Comparison of ENCODE assay signal across 26 cellular contexts in genomic region chr22:20559174-20559760, GRCh38. TPM values are rescaled to one million over a fixed set of nuclear protein-coding genes. Genes with fewer than 3 reads are reported as not detected.
DNase-seq lines count a peak whose midpoint lies in the region; ATAC-seq, FAIRE-seq and TF ChIP-seq lines count a peak whose summit lies in the region.
"Had no signal": no experiment of that assay in that cellular context is flagged by ENCODE, and none has a peak within 500 bp of the region (broad histone marks: within the 10 kb centered on the region; RNA-seq: fewer than 3 reads in every experiment).

No MANE protein-coding gene starts in this region.

- H3K9me3 Mint-ChIP-seq in activated naive CD4-positive, alpha-beta T cell treated with anti-CD3 and anti-CD28 coated beads, Interleukin-2, amount 50 U/mL, for 24 hours: no peaks in the 10 kb centered on the region
- peaks cover 11% of the 10 kb centered on the region for H3K9me3 Mint-ChIP-seq in type B pancreatic cell
- H3K9me3 Mint-ChIP-seq: dendritic cell treated with granulocyte-macrophage colony-stimulating factor and Interleukin-4, amounts not matched to agents 40 ng/mL and 50 ng/mL, for 4 days had no signal

- BruUV-seq in Panc1 (replicated peaks; lab: Mats Ljungman, UMichigan) (TSS peak; percentile 61), K562 (replicated peaks; lab: Mats Ljungman, UMichigan) (TSS peak; percentile 13)

- no peak for TF ChIP-seq RAD21 in K562 (CRISPR knock-in tag; conservative IDR thresholded peaks at IDR 0.05 in 1 of 2, IDR thresholded peaks at IDR 0.05 in 1 of 2)

- H3K27ac ChIP-seq in Panc1 (ENCODE audit: low read length): no peak overlapping the region
- H3K27ac ChIP-seq in K562 (ENCODE audit: extremely low read depth, low read depth, low read length): no peak overlapping the region
- H3K27ac ChIP-seq: C4-2B, SJSA1, upper lobe of right lung had no signal

- in situ Hi-C loops in Panc1 (cut with HindIII; ENCODE audit: low pct_unique_long_range_greater_than_20kb, low sequenced_read_pairs): no loop called here
- in situ Hi-C loops in K562 (cut with MboI): no loop called here

- H3K27ac Mint-ChIP-seq in activated naive CD4-positive, alpha-beta T cell treated with anti-CD3 and anti-CD28 coated beads, Interleukin-2, amount 50 U/mL, for 24 hours: peak overlapping the region; percentile 81
- H3K27ac Mint-ChIP-seq in type B pancreatic cell: peak overlapping the region; percentile 10
- H3K27ac Mint-ChIP-seq: activated B cell treated with CpG ODN at 0.5 μM for 24 hours; dendritic cell treated with granulocyte-macrophage colony-stimulating factor and Interleukin-4, amounts not matched to agents 40 ng/mL and 50 ng/mL, for 4 days had no signal

- TF ChIP-seq POLR2A in K562 (conservative IDR thresholded peaks at IDR 0.05): no peak

- H3K36me3 Mint-ChIP-seq in activated naive CD4-positive, alpha-beta T cell treated with anti-CD3 and anti-CD28 coated beads, Interleukin-2, amount 50 U/mL, for 24 hours: peaks cover 31% of the 10 kb centered on the region
- H3K36me3 Mint-ChIP-seq in type B pancreatic cell: peaks cover 35% of the 10 kb centered on the region

- H3K4me3 Mint-ChIP-seq in activated naive CD4-positive, alpha-beta T cell treated with anti-CD3 and anti-CD28 coated beads, Interleukin-2, amount 50 U/mL, for 24 hours: no peak overlapping the region
- H3K4me3 Mint-ChIP-seq in type B pancreatic cell: no peak overlapping the region
- H3K4me3 Mint-ChIP-seq: activated B cell treated with CpG ODN at 0.5 μM for 24 hours; dendritic cell treated with granulocyte-macrophage colony-stimulating factor and Interleukin-4, amounts not matched to agents 40 ng/mL and 50 ng/mL, for 4 days had no signal

- CTCF ChIA-PET in Panc1 (lab: Charles Lee): no interaction called here
- CTCF ChIA-PET in K562 (lab: Yijun Ruan, JAX; ENCODE audit: low intra/inter-chr PET ratio): interaction anchor here (0.6 to 0.8 kb wide), 3 partner anchors 24 to 1236 kb away, joined by 3 to 7 read pairs (median 4); no protein-coding TSS in a partner anchor

- H3K36me3 ChIP-seq in Panc1 (ENCODE audit: control insufficient read depth, insufficient read depth, low read length) (no peaks in the 10 kb centered on the region; the same call in none of the 2 replicates), K562 (ENCODE audit: control insufficient read depth, insufficient read depth, low read length) (peaks cover 91% of the 10 kb centered on the region)

- H2AFZ ChIP-seq in K562 (ENCODE audit: low read depth, low read length): no peak overlapping the region

- no peak overlapping the region for H3K4me3 ChIP-seq in Panc1 (ENCODE audit: low read depth in 2 of 2, low read length in 2 of 2)
- no peak overlapping the region for H3K4me3 ChIP-seq in K562
- H3K4me3 ChIP-seq: cardiac muscle cell, HAP-1, SJSA1, upper lobe of right lung had no signal

- FAIRE-seq in K562 (lab: Jason Lieb, UNC): no peak
- FAIRE-seq: endothelial cell of umbilical vein had no signal

- WGBS in K562 (ENCODE audit: insufficient coverage, low coverage, missing lambda C conversion rate): 72% methylated on average over 4 of the region's 4 CpGs

- H3K4me1 ChIP-seq in Panc1 (ENCODE audit: control insufficient read depth, insufficient read depth, low read length) (no peaks in the 10 kb centered on the region; the same call in 1 of the 2 replicates), K562 (replicated peaks in 1 of 2; ENCODE audit: control insufficient read depth in 2 of 2, insufficient read depth in 2 of 2, low read length in 2 of 2) (peaks cover 16 to 23% of the 10 kb centered on the region in 2 experiments)
- H3K4me1 ChIP-seq: SJSA1 had no signal

- H3K79me2 ChIP-seq in K562 (ENCODE audit: control insufficient read depth, insufficient read depth, low read length): peaks cover 16% of the 10 kb centered on the region; the same call in 2 of the 3 replicates

- H4K20me1 ChIP-seq in K562 (replicated peaks; ENCODE audit: control insufficient read depth, insufficient read depth, low read length): peaks cover 30% of the 10 kb centered on the region; the same call in 1 of the 2 replicates

- no peak overlapping the region for H3K9ac ChIP-seq in K562 (ENCODE audit: insufficient read depth in 1 of 2, low read depth in 2 of 2, low read length in 2 of 2)

- peaks cover 11% of the 10 kb centered on the region for H3K9me1 ChIP-seq in K562 (ENCODE audit: control insufficient read depth, insufficient read depth, low read length)

- intact Hi-C loops in Panc1 (cut with micrococcal nuclease; ENCODE audit: unreplicated experiment) (no loop called here), K562 (cut with micrococcal nuclease) (no loop called here)

- H3K4me2 ChIP-seq in K562 (ENCODE audit: insufficient read depth, low read length): no peak overlapping the region

- DNase-seq in activated naive CD4-positive, alpha-beta T cell treated with anti-CD3 and anti-CD28 coated beads, Interleukin-2, amount 50 U/mL, for 16 hours: no peak
- no peak for DNase-seq in Panc1 (ENCODE audit: low read depth, low spot score)
- no peak for DNase-seq in K562 (ENCODE audit: extremely low read depth in 1 of 4, low spot score in 3 of 4)
- DNase-seq in type B pancreatic cell (ENCODE audit: extremely low spot score, unreplicated experiment): no peak
- DNase-seq: activated B cell treated with CpG ODN at 0.5 μM for 24 hours; amygdala; GDM1; head of caudate nucleus; KBM-7; left cardiac atrium; mesendoderm; NCI-H146; NCI-H524; retina; stimulated activated CD4-positive, alpha-beta T cell treated with anti-CD3 and anti-CD28 coated beads, Interleukin-4, amount 100 ng/mL, for 4 hours; T1000; upper lobe of right lung had no signal

- TF ChIP-seq CTCF in Panc1 (IDR thresholded peaks at IDR 0.05) (no peak), K562 (IDR thresholded peaks at IDR 0.05 in 2 of 3, conservative IDR thresholded peaks at IDR 0.05 in 1 of 3; ENCODE audit: insufficient read depth in 2 of 3, low read depth in 1 of 3, low read length in 3 of 3) (no peak), type B pancreatic cell (conservative IDR thresholded peaks at IDR 0.05) (no peak)

- no peaks in the 10 kb centered on the region for H3K27me3 Mint-ChIP-seq in activated naive CD4-positive, alpha-beta T cell treated with anti-CD3 and anti-CD28 coated beads, Interleukin-2, amount 50 U/mL, for 24 hours
- H3K27me3 Mint-ChIP-seq in type B pancreatic cell: no peaks in the 10 kb centered on the region
- H3K27me3 Mint-ChIP-seq: activated B cell treated with CpG ODN at 0.5 μM for 24 hours; dendritic cell treated with granulocyte-macrophage colony-stimulating factor and Interleukin-4, amounts not matched to agents 40 ng/mL and 50 ng/mL, for 4 days had no signal

- no peaks in the 10 kb centered on the region for H3K9me3 ChIP-seq in Panc1 (ENCODE audit: control insufficient read depth, insufficient read depth, low read depth, low read length)
- no peaks in the 10 kb centered on the region for H3K9me3 ChIP-seq in K562 (replicated peaks; ENCODE audit: control insufficient read depth, insufficient read depth, low read depth, low read length)
- H3K9me3 ChIP-seq: HAP-1, SJSA1, upper lobe of right lung had no signal

- peaks cover 76% of the 10 kb centered on the region for H3K4me1 Mint-ChIP-seq in activated naive CD4-positive, alpha-beta T cell treated with anti-CD3 and anti-CD28 coated beads, Interleukin-2, amount 50 U/mL, for 24 hours
- no peaks in the 10 kb centered on the region for H3K4me1 Mint-ChIP-seq in type B pancreatic cell (ENCODE audit: unreplicated experiment)

- ATAC-seq in Panc1 (no peak), K562 (no peak), HG03159 (IDR thresholded peaks at IDR 0.05; ENCODE audit: unreplicated experiment) (no peak), GM18867 (IDR thresholded peaks at IDR 0.05; ENCODE audit: unreplicated experiment) (no peak)
- ATAC-seq: left cardiac atrium, upper lobe of right lung had no signal

- TF ChIP-seq EP300 in K562 (IDR thresholded peaks at IDR 0.05; ENCODE audit: low read length): no peak

- H3K27me3 ChIP-seq in Panc1 (ENCODE audit: control insufficient read depth, insufficient read depth, low read length): no peaks in the 10 kb centered on the region
- H3K27me3 ChIP-seq in K562 (ENCODE audit: control insufficient read depth in 2 of 2, insufficient read depth in 2 of 2, low read length in 2 of 2): no peaks in the 10 kb centered on the region
- H3K27me3 ChIP-seq: cardiac muscle cell, SJSA1, upper lobe of right lung had no signal

- POLR2A ChIA-PET in Panc1 (lab: Charles Lee) (no interaction called here), K562 (lab: Yijun Ruan, JAX) (interaction anchor here (0.7 to 68.9 kb wide), 3 partner anchors 9 to 39 kb away, joined by 3 to 1693 read pairs (median 186); partner anchors contain the start of gene MED15)

TF ChIP-seq in K562, 482 proteins besides CTCF, POLR2A, EP300 and RAD21 (continues in another document):
- TF ChIP-seq GATA2 (CRISPR knock-in tag; IDR thresholded peaks at IDR 0.05): no peak
- TF ChIP-seq HDGF (IDR thresholded peaks at IDR 0.05): no peak
- 0 out of 2 replicates have a peak, but pooled peaks have one; percentile 15 for TF ChIP-seq STAT5A (IDR thresholded peaks at IDR 0.05; ENCODE audit: borderline replicate concordance, low read length)
- no peak for TF ChIP-seq ZNF124 (CRISPR knock-in tag; IDR thresholded peaks at IDR 0.05)
- TF ChIP-seq RBM22 (IDR thresholded peaks at IDR 0.05; ENCODE audit: low read depth, low read length, poor library complexity, severe bottlenecking): peak; percentile 29
- no peak for TF ChIP-seq ATF7 (IDR thresholded peaks at IDR 0.05)

RNA-seq across cellular contexts. Expression of gene MED15, which starts 51.9 kb away (rescaled TPM):
- 59.3 TPM for total RNA-seq in Panc1 (2021; ENCODE audit: unreplicated experiment)
- 47.7 TPM for polyA plus RNA-seq in Panc1 (2012; ENCODE audit: insufficient read length)
- 482 and 971 TPM in 2 replicates for total RNA-seq in K562 (2011; cell fraction: chromatin; rRNA removed; ENCODE audit: low replicate concordance)
- total RNA-seq in K562 (2011; cell fraction: nucleolus; rRNA removed): 663 TPM in 2 replicates
- total RNA-seq in K562 (2011; cell fraction: nucleoplasm; rRNA removed): 469 and 476 TPM in 2 replicates
- total RNA-seq in K562 (2014; rRNA removed): 72.6 and 103 TPM in 2 replicates
- total RNA-seq in K562 (2014; rRNA removed; fragmentation: Illumina TruSeq; extraction: Trizol): 26.1 and 26.4 TPM in 2 replicates
- total RNA-seq in K562 (2015; rRNA removed; fragmentation: Illumina TruSeq; extraction: Trizol): 59.2 and 60.1 TPM in 2 replicates
- total RNA-seq in K562 (2021): 264 and 271 TPM in 2 replicates
- 40.4 and 111 TPM in 2 replicates for polyA plus RNA-seq in K562 (2011; rRNA removed)
- polyA plus RNA-seq in K562 (2011; cell fraction: cytosol; rRNA removed): 75.5 and 117 TPM in 2 replicates
- 369 and 471 TPM in 2 replicates for polyA plus RNA-seq in K562 (2011; cell fraction: nucleus; rRNA removed)
- 148 and 229 TPM in 2 replicates for polyA plus RNA-seq in K562 (2012)
- polyA plus RNA-seq in K562 (2014; fragmentation: Illumina TruSeq; extraction: Trizol): 76.0 and 122 TPM in 2 replicates
- polyA plus RNA-seq in K562 (2014; fragmentation: Nextera tagmentation; extraction: Ambion mirVana): 1 to 10 TPM; 4.0 to 5.2 TPM
- polyA plus RNA-seq in K562 (2014; rRNA removed): 102 and 130 TPM in 2 replicates
- 98.8 and 108 TPM in 2 replicates for polyA minus RNA-seq in K562 (2011; rRNA and poly(A)+ RNA removed)
- 188 and 326 TPM in 2 replicates for polyA minus RNA-seq in K562 (2011; cell fraction: cytosol; rRNA and poly(A)+ RNA removed)
- polyA minus RNA-seq in K562 (2011; cell fraction: nucleus; rRNA and poly(A)+ RNA removed): 310 and 409 TPM in 2 replicates
- 90.8 and 121 TPM in 2 replicates for total RNA-seq in type B pancreatic cell (ENCODE audit: low replicate concordance)
